ENCODE assay signal across 14 cellular contexts in the genomic region with DNA sequence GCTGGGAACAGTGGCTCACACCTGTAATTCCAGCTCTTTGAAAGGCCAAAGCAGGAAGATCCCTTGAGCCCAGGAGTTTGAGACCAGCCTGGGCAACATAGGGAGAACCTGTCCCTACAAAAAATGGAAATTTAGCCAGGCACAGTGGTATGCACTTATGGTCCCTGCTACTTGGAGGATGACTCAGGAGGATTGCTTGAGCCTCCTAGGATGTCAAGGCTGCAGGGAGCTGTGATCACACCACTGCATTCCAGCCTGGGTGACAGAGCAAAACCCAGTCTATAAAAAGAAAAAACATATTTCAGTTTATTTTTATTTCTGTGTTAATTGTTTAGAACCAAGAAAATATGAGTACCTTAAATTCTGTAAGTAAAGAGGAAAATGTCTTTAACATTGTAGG.
DNase-seq lines count a peak whose midpoint lies in the region; ATAC-seq and TF ChIP-seq lines count a peak whose summit lies in the region.
"Had no signal": no experiment of that assay in that cellular context is flagged by ENCODE, and none has a peak within 500 bp of the region (broad histone marks: within the 10 kb centered on the region; RNA-seq: fewer than 3 reads in every experiment).

No MANE protein-coding gene starts in this region.

- H3K79me2 ChIP-seq in mammary epithelial cell (ENCODE audit: insufficient read depth, low read length): peaks cover 92% of the 10 kb centered on the region

- no peak for ATAC-seq in heart right ventricle

- H3K4me1 ChIP-seq in left ventricle myocardium inferior (peaks cover 89% of the 10 kb centered on the region), heart right ventricle (peaks cover 2 to 70% (median 37%) of the 10 kb centered on the region in 9 donors), mammary epithelial cell (ENCODE audit: insufficient read depth, low read length) (peaks cover 20% of the 10 kb centered on the region)

- in situ Hi-C loops in mammary epithelial cell (cut with MboI; ENCODE audit: low sequenced_read_pairs in 2 of 2): no loop called here

- no peak overlapping the region for H2AFZ ChIP-seq in mammary epithelial cell (ENCODE audit: low read depth, low read length)

- no peak overlapping the region for H3K4me2 ChIP-seq in mammary epithelial cell (ENCODE audit: insufficient read depth, low read depth, low read length)

- H4K20me1 ChIP-seq in mammary epithelial cell (ENCODE audit: insufficient read depth, low read length): no peaks in the 10 kb centered on the region

- no peaks in the 10 kb centered on the region for H3K27me3 ChIP-seq in left ventricle myocardium inferior (ENCODE audit: low read depth)
- no peaks in the 10 kb centered on the region for H3K27me3 ChIP-seq in heart right ventricle
- no peaks in the 10 kb centered on the region for H3K27me3 ChIP-seq in mammary epithelial cell (ENCODE audit: insufficient read depth, low read length)
- H3K27me3 ChIP-seq: tibial nerve had no signal

- no peak overlapping the region for H3K9ac ChIP-seq in mammary epithelial cell (ENCODE audit: insufficient read depth, low read length)

- H3K36me3 ChIP-seq in left ventricle myocardium inferior (peaks cover 58% of the 10 kb centered on the region), heart right ventricle (peaks cover 0 to 67% (median 13%) of the 10 kb centered on the region in 9 donors), mammary epithelial cell (ENCODE audit: insufficient read depth, low read length) (peaks cover 51% of the 10 kb centered on the region)

- CTCF ChIA-PET in mammary epithelial cell (lab: Charles Lee; ENCODE audit: low non-redundant PET): no interaction called here

- H3K27ac ChIP-seq in left ventricle myocardium inferior (replicated peaks) (peak overlapping the region; percentile 67), heart right ventricle (peak overlapping the region in 1 of 10 donors; percentile 27), mammary epithelial cell (ENCODE audit: insufficient read depth, low read depth, low read length) (no peak overlapping the region)
- H3K27ac ChIP-seq: tibial nerve had no signal

- H3K9me3 ChIP-seq in left ventricle myocardium inferior (replicated peaks) (no peaks in the 10 kb centered on the region), heart right ventricle (no peaks in the 10 kb centered on the region), mammary epithelial cell (replicated peaks; ENCODE audit: insufficient read depth, low read length) (peaks cover 8% of the 10 kb centered on the region)
- H3K9me3 ChIP-seq: tibial nerve had no signal

- no peak for DNase-seq in left ventricle myocardium inferior
- no peak for DNase-seq in heart right ventricle
- DNase-seq in mammary epithelial cell: peak; percentile 39
- DNase-seq in kidney tubule cell (ENCODE audit: low spot score): peak; percentile 83
- DNase-seq in DMS153 (lab: John Stamatoyannopoulos, UW): no peak
- DNase-seq in NCI-H2196 treated with DMSO at 0.1 percent for 48 hours (lab: John Stamatoyannopoulos, UW; ENCODE audit: unreplicated experiment): no peak
- no peak for DNase-seq in AML-193 (lab: John Stamatoyannopoulos, UW)
- DNase-seq in SHP77 (lab: John Stamatoyannopoulos, UW): no peak
- DNase-seq: effector memory CD4-positive, alpha-beta T cell; GF-D8; NCI-H345; stimulated activated CD4-positive, alpha-beta T cell treated with anti-CD3 and anti-CD28 coated beads, Interleukin-1b, Interleukin-23, amount 100 ng/mL, for 48 hours; stimulated activated CD8-positive, alpha-beta memory T cell treated with anti-CD3 and anti-CD28 coated beads, Interleukin-4, amount 100 ng/mL, for 48 hours had no signal

- TF ChIP-seq CTCF in left ventricle myocardium inferior (IDR thresholded peaks at IDR 0.05; ENCODE audit: borderline replicate concordance) (no peak), heart right ventricle (IDR thresholded peaks at IDR 0.05) (no peak), mammary epithelial cell (conservative IDR thresholded peaks at IDR 0.05 in 1 of 2, IDR thresholded peaks at IDR 0.05 in 1 of 2; ENCODE audit: extremely low read depth in 1 of 2, insufficient read depth in 1 of 2, low read depth in 1 of 2, low read length in 2 of 2) (no peak)

- dilution Hi-C loops in mammary epithelial cell (cut with HindIII; ENCODE audit: low sequenced_read_pairs): no loop called here

- BruUV-seq in mammary epithelial cell (replicated peaks; lab: Mats Ljungman, UMichigan): no TSS peak

- intact Hi-C loops in left ventricle myocardium inferior (cut with micrococcal nuclease) (no loop called here), heart right ventricle (cut with DNase I) (no loop called here), mammary epithelial cell (cut with micrococcal nuclease) (no loop called here)

- H3K4me3 ChIP-seq in left ventricle myocardium inferior (no peak overlapping the region), heart right ventricle (no peak overlapping the region), mammary epithelial cell (replicated peaks in 1 of 3; ENCODE audit: insufficient read depth in 1 of 3, low read depth in 2 of 3, low read length in 3 of 3) (no peak overlapping the region)
- H3K4me3 ChIP-seq: tibial nerve had no signal

Comparison
In these comparisons a context has a peak if more than half of its experiments do, and no peak if none do; other contexts are left out.
1. DNase-seq: peak in mammary epithelial cell (single experiment) and kidney tubule cell (single experiment); none in left ventricle myocardium inferior (single experiment), heart right ventricle (0 of 2), DMS153 (single experiment), NCI-H2196 treated with DMSO at 0.1 percent for 48 hours (single experiment), AML-193 (0 of 2) and SHP77 (0 of 2).